Comparison of ENCODE assay signal across 22 cellular contexts in the genomic region with DNA sequence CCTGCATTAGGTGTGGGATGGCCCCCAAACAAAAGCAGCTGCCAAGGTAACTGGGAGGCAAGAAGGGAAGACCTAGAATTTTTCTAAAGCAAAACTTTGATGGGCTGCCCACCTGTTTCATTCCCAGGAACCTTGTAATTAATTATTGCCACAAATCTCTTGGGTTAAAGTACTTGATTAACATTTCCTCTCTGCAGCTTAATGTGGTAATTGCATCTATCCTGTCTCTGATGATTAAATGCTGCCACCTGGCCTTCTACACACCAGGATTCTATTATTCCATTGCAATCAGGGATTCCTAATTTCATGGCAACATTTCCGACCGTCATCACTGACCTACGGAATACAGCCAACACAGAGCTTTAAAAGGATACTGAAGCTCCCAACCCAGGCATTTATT.
"Had no signal": no experiment of that assay in that cellular context is flagged by ENCODE, and none has a peak within 500 bp of the region (broad histone marks: within the 10 kb centered on the region; RNA-seq: fewer than 3 reads in every experiment).

No MANE protein-coding gene starts in this region.

- H3K4me3 ChIP-seq: esophagus squamous epithelium, heart right ventricle, left lung, neural progenitor cell, right lobe of liver, stomach, thyroid gland, vagina had no signal

- ATAC-seq: effector memory CD8-positive, alpha-beta T cell; heart right ventricle; left cardiac atrium; left lung; naive thymus-derived CD4-positive, alpha-beta T cell; right lobe of liver; stimulated activated naive B cell treated with anti-CD40 and anti-IgM and Interleukin-4, amounts not matched to agents 10 μg/mL and 1 μg/mL and 100 μg/mL, for 72 hours had no signal

- DNase-seq: effector memory CD8-positive, alpha-beta T cell; erythroblast; esophagus squamous epithelium; foreskin melanocyte; glutamatergic neuron; heart right ventricle; hippocampal formation; left cardiac atrium; left lung; mesendoderm; midbrain; naive thymus-derived CD4-positive, alpha-beta T cell; right lobe of liver; small intestine; stimulated activated CD4-positive, alpha-beta T cell treated with anti-CD3 and anti-CD28 coated beads, Interleukin-15, amount 100 ng/mL, for 24 hours; stimulated activated CD4-positive, alpha-beta T cell treated with anti-CD3 and anti-CD28 coated beads, Interleukin-2, amount 100 ng/mL, for 48 hours; stimulated activated naive B cell treated with anti-CD40 and anti-IgM and Interleukin-4, amounts not matched to agents 10 μg/mL and 1 μg/mL and 100 μg/mL, for 72 hours; stomach; thyroid gland had no signal

- H3K27ac ChIP-seq: esophagus squamous epithelium, heart right ventricle, left lung, neural progenitor cell, parathyroid adenoma, right lobe of liver, stomach, thyroid gland, vagina had no signal
